11 cellular contexts compared by ENCODE assay signal in genomic region chr6:44052419-44053011, GRCh38.
DNase-seq lines count a peak whose midpoint lies in the region; ATAC-seq and TF ChIP-seq lines count a peak whose summit lies in the region.
"Had no signal": no experiment of that assay in that cellular context is flagged by ENCODE, and none has a peak within 500 bp of the region (broad histone marks: within the 10 kb centered on the region; RNA-seq: fewer than 3 reads in every experiment).

No MANE protein-coding gene starts in this region.

- peak; percentile 19; the same call in 2 of the 3 replicates for ATAC-seq in SK-N-SH treated with all-trans-retinoic acid at 6 μM for 48 hours
- ATAC-seq in Right ventricle myocardium inferior = peak; percentile 60
- no peak for ATAC-seq in GM21528 (IDR thresholded peaks at IDR 0.05; ENCODE audit: low FRiP score, unreplicated experiment)

- intact Hi-C loops in Right ventricle myocardium inferior (cut with DNase I) = no loop called here

- TF ChIP-seq POLR2A in erythroblast (IDR thresholded peaks at IDR 0.05; ENCODE audit: low read length) = no peak

- peak; percentile 93 for DNase-seq in EH (ENCODE audit: low read depth)
- peak; percentile 72 for DNase-seq in Right ventricle myocardium inferior (ENCODE audit: missing footprints)
- DNase-seq in renal cortical epithelial cell (ENCODE audit: low read depth) = peak; percentile 73
- no peak for DNase-seq in NCI-H446 treated with DMSO at 0.1 percent for 48 hours (lab: John Stamatoyannopoulos, UW)
- DNase-seq in erythroblast (lab: John Stamatoyannopoulos, UW) = no peak
- no peak for DNase-seq in activated naive CD4-positive, alpha-beta T cell treated with Interleukin-2 at 50 U/mL for 16 hours
- DNase-seq: GDM1, MV-4-11, T-helper 2 cell had no signal

TF ChIP-seq in SK-N-SH treated with all-trans-retinoic acid at 6 μM for 48 hours, 23 proteins besides CTCF, POLR2A, EP300 and RAD21:
- TF ChIP-seq CSDC2 (CRISPR knock-in tag; IDR thresholded peaks at IDR 0.05) (no peak), ZC3H10 (CRISPR knock-in tag; IDR thresholded peaks at IDR 0.05) (no peak)

Comparison
In these comparisons a context has a peak if more than half of its experiments do, and no peak if none do; other contexts are left out.
1. DNase-seq: peak in EH (single experiment), Right ventricle myocardium inferior (single experiment) and renal cortical epithelial cell (single experiment); none in NCI-H446 treated with DMSO at 0.1 percent for 48 hours (single experiment), erythroblast (0 of 2) and activated naive CD4-positive, alpha-beta T cell treated with Interleukin-2 at 50 U/mL for 16 hours (single experiment).